ENCODE assay signal across 8 cellular contexts in the genomic region with DNA sequence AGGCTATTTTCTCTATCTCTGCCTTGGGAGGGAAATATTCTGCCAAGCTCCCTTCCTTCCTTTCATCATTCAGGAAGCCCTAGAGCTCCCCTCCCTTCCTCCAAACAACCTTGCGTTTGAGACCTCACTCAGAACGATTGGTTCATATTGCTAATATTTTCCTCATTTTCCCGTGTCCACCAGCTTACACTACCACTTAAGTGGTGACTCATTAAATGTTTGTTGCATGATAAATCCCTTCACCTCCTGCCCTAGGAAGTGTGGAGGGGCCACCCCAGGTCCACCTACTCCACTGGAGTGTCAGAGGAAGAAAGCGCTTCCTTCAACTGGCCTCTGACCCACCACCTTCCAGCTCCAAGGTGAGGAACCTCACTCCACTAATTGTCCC. TPM values are rescaled to one million over a fixed set of nuclear protein-coding genes. Genes with fewer than 3 reads are reported as not detected.
DNase-seq lines count a peak whose midpoint lies in the region; ATAC-seq and TF ChIP-seq lines count a peak whose summit lies in the region.

No MANE protein-coding gene starts in this region.

- intact Hi-C loops in esophagus muscularis mucosa (cut with DNase I) (no loop called here), psoas muscle (cut with DNase I) (no loop called here)

- H3K9me3 ChIP-seq in SK-N-MC (ENCODE audit: low read depth, low read length) (no peaks in the 10 kb centered on the region), esophagus muscularis mucosa (no peaks in the 10 kb centered on the region), psoas muscle (no peaks in the 10 kb centered on the region)

- no peak for TF ChIP-seq POLR2A in esophagus muscularis mucosa (IDR thresholded peaks at IDR 0.05; ENCODE audit: low read depth)

- peak overlapping the region; percentile 84 for H3K27ac ChIP-seq in SK-N-MC
- peak overlapping the region; percentile 67 to 79 (median 76) for H3K27ac ChIP-seq in esophagus muscularis mucosa (replicated peaks in 1 of 4)
- H3K27ac ChIP-seq in psoas muscle, result peak overlapping the region; percentile 38

- CTCF ChIA-PET in HEK293T (lab: Yijun Ruan, JAX), result no interaction called here

- no peak for ATAC-seq in psoas muscle
- ATAC-seq in HG03432 (IDR thresholded peaks at IDR 0.05; ENCODE audit: unreplicated experiment), result no peak
- no peak for ATAC-seq in GM21737 (IDR thresholded peaks at IDR 0.05; ENCODE audit: unreplicated experiment)

- H3K4me1 ChIP-seq in esophagus muscularis mucosa (peaks cover 30 to 58% (median 53%) of the 10 kb centered on the region in 4 donors), psoas muscle (no peaks in the 10 kb centered on the region)

- H3K4me3 ChIP-seq in SK-N-MC (peak overlapping the region; percentile 65), esophagus muscularis mucosa (no peak overlapping the region), psoas muscle (no peak overlapping the region)

- peaks cover 8% of the 10 kb centered on the region; the same call in 1 of the 2 replicates for H3K36me3 ChIP-seq in SK-N-MC (ENCODE audit: insufficient read depth, low read length)
- peaks cover 0 to 4% (median 2%) of the 10 kb centered on the region in 4 donors for H3K36me3 ChIP-seq in esophagus muscularis mucosa
- no peaks in the 10 kb centered on the region for H3K36me3 ChIP-seq in psoas muscle (ENCODE audit: insufficient read depth in 1 of 2, low read depth in 1 of 2)

- TF ChIP-seq EP300 in esophagus muscularis mucosa (IDR thresholded peaks at IDR 0.05), result no peak

- POLR2A ChIA-PET in HEK293T (lab: Yijun Ruan, JAX), result no interaction called here

- TF ChIP-seq CTCF in esophagus muscularis mucosa (IDR thresholded peaks at IDR 0.05), result no peak
- TF ChIP-seq CTCF in psoas muscle (IDR thresholded peaks at IDR 0.05), result no peak

- 35% methylated on average over 4 of the region's 4 CpGs for WGBS in esophagus muscularis mucosa
- 30 to 37% (median 30%) methylated on average over 4 of the region's 4 CpGs for WGBS in psoas muscle, 3 donors

- H3K9ac ChIP-seq in SK-N-MC (ENCODE audit: insufficient read length), result no peak overlapping the region

- H3K27me3 ChIP-seq in esophagus muscularis mucosa (no peaks in the 10 kb centered on the region), psoas muscle (ENCODE audit: insufficient read depth in 3 of 3, low read length in 2 of 3) (no peaks in the 10 kb centered on the region)

- DNase-seq in DMS53 treated with DMSO at 0.1 percent for 48 hours (lab: John Stamatoyannopoulos, UW; ENCODE audit: unreplicated experiment), result peak; percentile 87
- DNase-seq in SK-N-MC (ENCODE audit: low read depth, low spot score), result no peak
- DNase-seq in esophagus muscularis mucosa (ENCODE audit: extremely low spot score), result no peak
- no peak for DNase-seq in psoas muscle
- DNase-seq in HEK293T (ENCODE audit: extremely low spot score), result no peak
- no peak for DNase-seq in NCI-H187 (lab: John Stamatoyannopoulos, UW)

TF ChIP-seq in HEK293T, 16 proteins besides CTCF, POLR2A, EP300 and RAD21:
- no peak for TF ChIP-seq FOXA1 (IDR thresholded peaks at IDR 0.05)
- no peak for TF ChIP-seq FOXK2 (IDR thresholded peaks at IDR 0.05)
- no peak for TF ChIP-seq L3MBTL2 (conservative IDR thresholded peaks at IDR 0.05)
- no peak for TF ChIP-seq PKNOX1 (IDR thresholded peaks at IDR 0.05)
- no peak for TF ChIP-seq SUZ12 (IDR thresholded peaks at IDR 0.05)
- TF ChIP-seq TARDBP (IDR thresholded peaks at IDR 0.05), result no peak
- TF ChIP-seq CTBP1 (IDR thresholded peaks at IDR 0.05; ENCODE audit: borderline replicate concordance), result no peak
- TF ChIP-seq SP1 (IDR thresholded peaks at IDR 0.05), result no peak
- TF ChIP-seq LEF1 (IDR thresholded peaks at IDR 0.05; ENCODE audit: borderline replicate concordance), result no peak
- no peak for TF ChIP-seq HDGF (IDR thresholded peaks at IDR 0.05; ENCODE audit: borderline replicate concordance)
- no peak for TF ChIP-seq NFRKB (IDR thresholded peaks at IDR 0.05)
- no peak for TF ChIP-seq FOXM1 (IDR thresholded peaks at IDR 0.05; ENCODE audit: borderline replicate concordance)
- TF ChIP-seq BHLHE40 (IDR thresholded peaks at IDR 0.05; ENCODE audit: borderline replicate concordance), result no peak
- no peak for TF ChIP-seq ELF4 (IDR thresholded peaks at IDR 0.05)

RNA-seq across cellular contexts. Expression of gene LPIN2, which starts 2.3 kb away (rescaled TPM):
- total RNA-seq in esophagus muscularis mucosa (10 to 100 TPM; 15.4 to 26.9 (median 24.8) TPM), psoas muscle (1 to 10 TPM; 4.4 to 5.2 (median 4.9) TPM)
- polyA plus RNA-seq in psoas muscle, result 1 to 10 TPM; 1.5 to 3.9 (median 3.6) TPM
